In the genomic region with DNA sequence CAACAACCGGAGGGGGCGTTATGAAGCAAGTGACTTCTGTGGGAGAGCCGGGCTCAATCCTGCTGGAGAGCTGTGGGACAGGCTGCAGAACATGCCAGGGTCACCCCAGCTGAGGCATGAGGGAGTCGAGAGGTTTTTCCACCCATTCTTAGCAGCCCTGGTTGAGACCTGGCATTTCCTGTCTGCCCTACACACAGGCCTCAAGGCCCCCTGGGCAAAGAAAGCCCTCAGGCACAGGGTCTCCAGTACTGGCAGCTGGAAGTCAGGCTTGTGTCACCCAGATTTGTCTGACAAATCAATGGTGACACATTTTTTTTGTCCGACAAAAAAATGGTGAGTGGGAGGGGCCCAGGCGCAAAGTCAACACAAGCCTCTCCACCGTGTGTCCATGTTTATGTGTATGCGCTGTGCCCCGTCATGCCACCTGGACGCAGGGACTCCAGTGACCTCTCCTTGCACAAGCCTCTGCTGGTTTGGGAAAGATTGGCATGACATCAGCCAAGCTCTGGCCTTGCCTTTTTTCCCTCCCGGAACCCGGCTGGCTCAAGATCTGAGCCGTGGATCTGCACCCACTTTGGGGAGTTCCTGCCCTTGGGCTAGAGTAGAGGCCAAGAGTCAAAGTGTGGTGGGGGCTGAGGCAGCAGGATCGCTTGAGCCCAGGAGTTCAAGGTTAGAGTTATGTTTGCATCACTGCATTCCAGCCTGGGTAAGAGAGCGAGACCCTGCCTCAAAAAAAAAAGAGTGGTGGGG, we compare ENCODE assay signal across 20 cellular contexts. TPM values are rescaled to one million over a fixed set of nuclear protein-coding genes. Genes with fewer than 3 reads are reported as not detected.
DNase-seq lines count a peak whose midpoint lies in the region; ATAC-seq, FAIRE-seq and TF ChIP-seq lines count a peak whose summit lies in the region.
"Had no signal": no experiment of that assay in that cellular context is flagged by ENCODE, and none has a peak within 500 bp of the region (broad histone marks: within the 10 kb centered on the region; RNA-seq: fewer than 3 reads in every experiment).

No MANE protein-coding gene starts in this region.

- no peaks in the 10 kb centered on the region for H3K9me1 ChIP-seq in K562 (ENCODE audit: control insufficient read depth, insufficient read depth, low read length)

- CTCF ChIA-PET in SK-N-SH (lab: Yijun Ruan, JAX) = interaction anchor here (1.3 kb wide), 1 partner anchor 54 kb away, joined by 3 read pairs; no protein-coding TSS in a partner anchor
- CTCF ChIA-PET in K562 (lab: Yijun Ruan, JAX; ENCODE audit: low intra/inter-chr PET ratio) = no interaction called here

- DNase-seq in SK-N-SH (peak; percentile 28), K562 (ENCODE audit: extremely low read depth in 1 of 4, low spot score in 3 of 4) (no peak), lower lobe of right lung (no peak), thyroid gland (peak; percentile 60 to 65), NCI-H1092 (lab: John Stamatoyannopoulos, UW) (no peak), GM10266 (ENCODE audit: extremely low spot score) (no peak), occipital lobe (lab: John Stamatoyannopoulos, UW) (no peak)
- DNase-seq: activated CD4-positive, alpha-beta T cell treated with anti-CD3 and anti-CD28 coated beads, Interleukin-2, amount 10 ng/mL, durations not matched to agents 7 days and 5 days; activated naive CD8-positive, alpha-beta T cell treated with anti-CD3 and anti-CD28 coated beads for 36 hours; activated T-cell treated with anti-CD3 and anti-CD28 coated beads, Interleukin-2, amount 50 U/mL, for 24 hours; central memory CD4-positive, alpha-beta T cell; Karpas-422; NCI-H1694; PC-3; stimulated activated naive CD8-positive, alpha-beta T cell treated with anti-CD3 and anti-CD28 coated beads, Interleukin-15, amount 100 ng/mL, for 72 hours had no signal

- ATAC-seq in SK-N-SH treated with all-trans-retinoic acid at 6 μM for 48 hours (no peak), K562 (no peak), lower lobe of right lung (peak; percentile 75 to 83)
- ATAC-seq: A549; PC-3; stimulated activated naive CD8-positive, alpha-beta T cell treated with anti-CD3 and anti-CD28 coated beads, Interleukin-15, amount 100 ng/mL, for 72 hours had no signal

- TF ChIP-seq POLR2A in K562 (conservative IDR thresholded peaks at IDR 0.05) (no peak), thyroid gland (IDR thresholded peaks at IDR 0.05) (no peak)

- H3K79me2 ChIP-seq in SK-N-SH (ENCODE audit: insufficient read depth) (no peaks in the 10 kb centered on the region), K562 (ENCODE audit: control insufficient read depth, insufficient read depth, low read length) (no peaks in the 10 kb centered on the region)

- H3K27me3 ChIP-seq in SK-N-SH (ENCODE audit: insufficient read depth) (no peaks in the 10 kb centered on the region), K562 (ENCODE audit: control insufficient read depth in 2 of 2, insufficient read depth in 2 of 2, low read length in 2 of 2) (no peaks in the 10 kb centered on the region), lower lobe of right lung (ENCODE audit: low read depth) (no peaks in the 10 kb centered on the region), thyroid gland (no peaks in the 10 kb centered on the region)
- H3K27me3 ChIP-seq: vagina had no signal

- H3K4me1 ChIP-seq in SK-N-SH (ENCODE audit: control insufficient read depth in 1 of 2, insufficient read depth in 2 of 2, low read depth in 1 of 2, low read length in 1 of 2) = peaks cover 0 to 14% of the 10 kb centered on the region in 2 experiments; a peak in 1 of 4 replicates
- H3K4me1 ChIP-seq in K562 (replicated peaks in 1 of 2; ENCODE audit: control insufficient read depth in 2 of 2, insufficient read depth in 2 of 2, low read length in 2 of 2) = peaks cover 7 to 28% of the 10 kb centered on the region in 2 experiments; a peak in 4 of 5 replicates
- H3K4me1 ChIP-seq in lower lobe of right lung = peaks cover 12% of the 10 kb centered on the region
- H3K4me1 ChIP-seq in thyroid gland = peaks cover 8 to 9% of the 10 kb centered on the region in 2 donors
- H3K4me1 ChIP-seq: prostate gland had no signal

- H3K9me3 ChIP-seq in SK-N-SH (no peaks in the 10 kb centered on the region), K562 (replicated peaks; ENCODE audit: control insufficient read depth, insufficient read depth, low read depth, low read length) (no peaks in the 10 kb centered on the region), lower lobe of right lung (no peaks in the 10 kb centered on the region), thyroid gland (no peaks in the 10 kb centered on the region)
- H3K9me3 ChIP-seq: A549, prostate gland, vagina had no signal

- 73% methylated on average over 15 of the region's 15 CpGs for WGBS in SK-N-SH (ENCODE audit: low lambda C conversion rate)
- WGBS in K562 (ENCODE audit: insufficient coverage, low coverage, missing lambda C conversion rate) = 42% methylated on average over 9 of the region's 15 CpGs
- WGBS in thyroid gland, 2 donors = 52 to 53% methylated on average over 12 to 15 of the region's 15 CpGs

- H3K9me2 ChIP-seq in SK-N-SH = no peaks in the 10 kb centered on the region

- in situ Hi-C loops in K562 (cut with MboI) = no loop called here

- H3K9ac ChIP-seq in SK-N-SH = no peak overlapping the region
- H3K9ac ChIP-seq in K562 (ENCODE audit: insufficient read depth in 1 of 2, low read depth in 2 of 2, low read length in 2 of 2) = peak overlapping the region in 1 of 2 experiments; percentile 74; a peak in 1 of 4 replicates

- H4K20me1 ChIP-seq in SK-N-SH (ENCODE audit: insufficient read depth) (no peaks in the 10 kb centered on the region), K562 (replicated peaks; ENCODE audit: control insufficient read depth, insufficient read depth, low read length) (no peaks in the 10 kb centered on the region)

- BruUV-seq in K562 (replicated peaks; lab: Mats Ljungman, UMichigan) = no TSS peak

- H3K4me3 ChIP-seq in SK-N-SH (ENCODE audit: low read depth in 2 of 2, low read length in 1 of 2) (no peak overlapping the region), K562 (no peak overlapping the region), lower lobe of right lung (no peak overlapping the region), thyroid gland (replicated peaks in 1 of 3) (no peak overlapping the region)
- H3K4me3 ChIP-seq: A549, prostate gland, vagina had no signal

- H3K36me3 ChIP-seq in SK-N-SH (replicated peaks in 1 of 2; ENCODE audit: control insufficient read depth in 1 of 2, insufficient read depth in 2 of 2, low read length in 1 of 2) = no peaks in the 10 kb centered on the region
- no peaks in the 10 kb centered on the region for H3K36me3 ChIP-seq in K562 (ENCODE audit: control insufficient read depth, insufficient read depth, low read length)
- H3K36me3 ChIP-seq in lower lobe of right lung = no peaks in the 10 kb centered on the region
- no peaks in the 10 kb centered on the region for H3K36me3 ChIP-seq in thyroid gland
- H3K36me3 ChIP-seq: prostate gland, vagina had no signal

- intact Hi-C loops in K562 (cut with micrococcal nuclease) (no loop called here), lower lobe of right lung (cut with DNase I) (no loop called here), thyroid gland (cut with DNase I) (no loop called here)

- TF ChIP-seq CTCF in SK-N-SH (IDR thresholded peaks at IDR 0.05) (no peak), K562 (IDR thresholded peaks at IDR 0.05 in 2 of 3, conservative IDR thresholded peaks at IDR 0.05 in 1 of 3; ENCODE audit: insufficient read depth in 2 of 3, low read depth in 1 of 3, low read length in 3 of 3) (no peak), lower lobe of right lung (IDR thresholded peaks at IDR 0.05) (no peak), thyroid gland (IDR thresholded peaks at IDR 0.05) (no peak), GM10266 (IDR thresholded peaks at IDR 0.05; ENCODE audit: control insufficient read depth, insufficient read depth, low read depth, missing control alignments) (no peak)

- POLR2A ChIA-PET in SK-N-SH (lab: Yijun Ruan, JAX) (no interaction called here), K562 (lab: Yijun Ruan, JAX) (interaction anchor here (0.6 to 1.2 kb wide), 3 partner anchors 15 to 84 kb away, joined by 3 read pairs; no protein-coding TSS in a partner anchor)

- TF ChIP-seq EP300 in SK-N-SH (IDR thresholded peaks at IDR 0.05; ENCODE audit: borderline replicate concordance in 1 of 2, low read depth in 1 of 2, low read length in 1 of 2) (no peak), K562 (IDR thresholded peaks at IDR 0.05; ENCODE audit: low read length) (no peak)

- H3K4me2 ChIP-seq in SK-N-SH (no peak overlapping the region), K562 (ENCODE audit: insufficient read depth, low read length) (no peak overlapping the region)
- H3K4me2 ChIP-seq: A549 had no signal

- H3F3A ChIP-seq in SK-N-SH (replicated peaks; ENCODE audit: insufficient read depth) = no peaks in the 10 kb centered on the region

- no peak for FAIRE-seq in K562 (lab: Jason Lieb, UNC)
- FAIRE-seq: A549 had no signal

- no peak overlapping the region for H3K27ac ChIP-seq in SK-N-SH (ENCODE audit: low read depth in 2 of 2, low read length in 1 of 2)
- H3K27ac ChIP-seq in K562 (ENCODE audit: extremely low read depth, low read depth, low read length) = no peak overlapping the region
- H3K27ac ChIP-seq in lower lobe of right lung = peak overlapping the region; percentile 27
- H3K27ac ChIP-seq in thyroid gland = peak overlapping the region in 1 of 3 donors; percentile 26
- H3K27ac ChIP-seq: A549, prostate gland, vagina had no signal

- no peak for TF ChIP-seq RAD21 in SK-N-SH (IDR thresholded peaks at IDR 0.05; ENCODE audit: low read length)
- TF ChIP-seq RAD21 in K562 (CRISPR knock-in tag; conservative IDR thresholded peaks at IDR 0.05 in 1 of 2, IDR thresholded peaks at IDR 0.05 in 1 of 2) = no peak

- H2AFZ ChIP-seq in SK-N-SH (ENCODE audit: low read depth) = no peak overlapping the region
- 0 out of 2 replicates have a peak overlapping the region, but pooled peaks have one; percentile 14 for H2AFZ ChIP-seq in K562 (ENCODE audit: low read depth, low read length)

RNA-seq across cellular contexts. Expression of a gene that starts 20.8 kb away (rescaled TPM):
- polyA plus RNA-seq in SK-N-SH (2012; rRNA removed) (42.4 and 47.9 TPM in 2 replicates), K562 (2011; rRNA removed) (30.4 and 34.4 TPM in 2 replicates), K562 (2014; fragmentation: Illumina TruSeq; extraction: Trizol) (39.2 and 41.6 TPM in 2 replicates), K562 (2014; fragmentation: Nextera tagmentation; extraction: Ambion mirVana) (10 to 100 TPM; 37.8 to 49.5 TPM), K562 (2014; rRNA removed) (21.4 and 24.4 TPM in 2 replicates)
- polyA plus RNA-seq in SK-N-SH (2012; cell fraction: cytosol; rRNA removed) = 25.8 and 35.6 TPM in 2 replicates
- polyA plus RNA-seq in SK-N-SH (2012; cell fraction: nucleus; rRNA removed) = 43.9 and 67.3 TPM in 2 replicates
- total RNA-seq in K562 (2011; cell fraction: chromatin; rRNA removed; ENCODE audit: low replicate concordance) = 14.5 and 27.2 TPM in 2 replicates
- 14.3 and 26.5 TPM in 2 replicates for total RNA-seq in K562 (2011; cell fraction: nucleolus; rRNA removed)
- total RNA-seq in K562 (2011; cell fraction: nucleoplasm; rRNA removed) = 13.9 and 14.0 TPM in 2 replicates
- total RNA-seq in K562 (2014; rRNA removed) (21.8 and 27.3 TPM in 2 replicates), K562 (2014; rRNA removed; fragmentation: Illumina TruSeq; extraction: Trizol) (22.7 and 23.8 TPM in 2 replicates), K562 (2015; rRNA removed; fragmentation: Illumina TruSeq; extraction: Trizol) (34.5 and 36.8 TPM in 2 replicates), K562 (2021) (24.3 and 27.6 TPM in 2 replicates), lower lobe of right lung (103 TPM), thyroid gland (10 to 100 TPM; 27.7 to 51.9 (median 45.9) TPM), occipital lobe (36.2 TPM)
- 35.6 and 59.5 TPM in 2 replicates for polyA plus RNA-seq in K562 (2011; cell fraction: cytosol; rRNA removed)
- 26.6 and 46.7 TPM in 2 replicates for polyA plus RNA-seq in K562 (2011; cell fraction: nucleus; rRNA removed)
- 28.0 and 35.8 TPM in 2 replicates for polyA plus RNA-seq in K562 (2012)
- 21.4 and 27.1 TPM in 2 replicates for polyA minus RNA-seq in K562 (2011; rRNA and poly(A)+ RNA removed)
- polyA minus RNA-seq in K562 (2011; cell fraction: cytosol; rRNA and poly(A)+ RNA removed) = 20.3 and 25.5 TPM in 2 replicates
- polyA minus RNA-seq in K562 (2011; cell fraction: nucleus; rRNA and poly(A)+ RNA removed) = 9.0 and 9.6 TPM in 2 replicates

RNA-seq across cellular contexts. Expression of a gene that starts 22.9 kb away (rescaled TPM):
- 9.6 and 11.7 TPM in 2 replicates for polyA plus RNA-seq in SK-N-SH (2012; rRNA removed)
- 5.8 and 9.1 TPM in 2 replicates for polyA plus RNA-seq in SK-N-SH (2012; cell fraction: cytosol; rRNA removed)
- polyA plus RNA-seq in SK-N-SH (2012; cell fraction: nucleus; rRNA removed) = 7.7 and 9.6 TPM in 2 replicates
- total RNA-seq in K562 (2011; cell fraction: chromatin; rRNA removed; ENCODE audit: low replicate concordance) = 17.1 and 37.8 TPM in 2 replicates
- total RNA-seq in K562 (2011; cell fraction: nucleolus; rRNA removed) = 20.3 and 28.8 TPM in 2 replicates
- total RNA-seq in K562 (2011; cell fraction: nucleoplasm; rRNA removed) = 15.6 and 16.6 TPM in 2 replicates
- 16.0 and 19.6 TPM in 2 replicates for total RNA-seq in K562 (2014; rRNA removed)
- 7.5 and 8.5 TPM in 2 replicates for total RNA-seq in K562 (2014; rRNA removed; fragmentation: Illumina TruSeq; extraction: Trizol)
- 9.5 and 11.3 TPM in 2 replicates for total RNA-seq in K562 (2015; rRNA removed; fragmentation: Illumina TruSeq; extraction: Trizol)
- 15.9 and 17.4 TPM in 2 replicates for total RNA-seq in K562 (2021)
- polyA plus RNA-seq in K562 (2011; rRNA removed) = 15.2 and 16.6 TPM in 2 replicates
- polyA plus RNA-seq in K562 (2011; cell fraction: cytosol; rRNA removed) = 17.6 and 22.5 TPM in 2 replicates
- 16.6 and 21.0 TPM in 2 replicates for polyA plus RNA-seq in K562 (2011; cell fraction: nucleus; rRNA removed)
- polyA plus RNA-seq in K562 (2012) = 15.6 and 25.7 TPM in 2 replicates
- 17.5 and 19.6 TPM in 2 replicates for polyA plus RNA-seq in K562 (2014; fragmentation: Illumina TruSeq; extraction: Trizol)
- 1 to 10 TPM; 7.2 to 9.4 TPM for polyA plus RNA-seq in K562 (2014; fragmentation: Nextera tagmentation; extraction: Ambion mirVana)
- 12.1 and 17.3 TPM in 2 replicates for polyA plus RNA-seq in K562 (2014; rRNA removed)
- 10.6 and 17.7 TPM in 2 replicates for polyA minus RNA-seq in K562 (2011; rRNA and poly(A)+ RNA removed)
- polyA minus RNA-seq in K562 (2011; cell fraction: cytosol; rRNA and poly(A)+ RNA removed) = 8.0 and 12.1 TPM in 2 replicates
- polyA minus RNA-seq in K562 (2011; cell fraction: nucleus; rRNA and poly(A)+ RNA removed) = 12.7 and 14.3 TPM in 2 replicates
- 2.7 TPM for total RNA-seq in lower lobe of right lung
- 1 to 10 TPM in 2 of 4 donors, under 1 TPM in 2; 0.40 to 2.8 (median 1.5) TPM for total RNA-seq in thyroid gland
- 3.1 TPM for total RNA-seq in occipital lobe

RNA-seq across cellular contexts. Expression of a gene that starts 48.3 kb away (rescaled TPM):
- polyA plus RNA-seq in SK-N-SH (2012; rRNA removed) = 0.12 TPM in 1 of 2 replicates, not detected in the other
- polyA plus RNA-seq in SK-N-SH (2012; cell fraction: cytosol; rRNA removed) = not detected in 2 replicates
- polyA plus RNA-seq in SK-N-SH (2012; cell fraction: nucleus; rRNA removed) = 0.31 and 0.38 TPM in 2 replicates
- not detected in 2 replicates for total RNA-seq in K562 (2011; cell fraction: chromatin; rRNA removed; ENCODE audit: low replicate concordance)
- 0.13 TPM in 1 of 2 replicates, not detected in the other for total RNA-seq in K562 (2011; cell fraction: nucleolus; rRNA removed)
- total RNA-seq in K562 (2011; cell fraction: nucleoplasm; rRNA removed) = 0.15 TPM in 1 of 2 replicates, not detected in the other
- not detected in 2 replicates for total RNA-seq in K562 (2014; rRNA removed)
- not detected in 2 replicates for total RNA-seq in K562 (2014; rRNA removed; fragmentation: Illumina TruSeq; extraction: Trizol)
- total RNA-seq in K562 (2015; rRNA removed; fragmentation: Illumina TruSeq; extraction: Trizol) = not detected in 2 replicates
- total RNA-seq in K562 (2021) = not detected in 2 replicates
- not detected in 2 replicates for polyA plus RNA-seq in K562 (2011; rRNA removed)
- polyA plus RNA-seq in K562 (2011; cell fraction: cytosol; rRNA removed) = not detected in 2 replicates
- 0.10 TPM in 1 of 2 replicates, not detected in the other for polyA plus RNA-seq in K562 (2011; cell fraction: nucleus; rRNA removed)
- polyA plus RNA-seq in K562 (2012) = 0.01 and 0.21 TPM in 2 replicates
- not detected in 2 replicates for polyA plus RNA-seq in K562 (2014; fragmentation: Illumina TruSeq; extraction: Trizol)
- not detected for polyA plus RNA-seq in K562 (2014; fragmentation: Nextera tagmentation; extraction: Ambion mirVana)
- polyA plus RNA-seq in K562 (2014; rRNA removed) = not detected in 2 replicates
- polyA minus RNA-seq in K562 (2011; rRNA and poly(A)+ RNA removed) = not detected in 2 replicates
- not detected in 2 replicates for polyA minus RNA-seq in K562 (2011; cell fraction: cytosol; rRNA and poly(A)+ RNA removed)
- polyA minus RNA-seq in K562 (2011; cell fraction: nucleus; rRNA and poly(A)+ RNA removed) = not detected in 2 replicates
- total RNA-seq in lower lobe of right lung = 1.0 TPM
- under 1 TPM in 1 of 4 donors, not detected in 3; 0.40 TPM for total RNA-seq in thyroid gland
- under 0.01 TPM for total RNA-seq in occipital lobe
- total RNA-seq: NCI-H460, PC-3, vagina had no signal

Comparison
In these comparisons a context has a peak if more than half of its experiments do, and no peak if none do; other contexts are left out.
1. DNase-seq: peak in SK-N-SH (single experiment) and thyroid gland (2 of 2); none in K562 (0 of 4), lower lobe of right lung (single experiment), NCI-H1092 (single experiment), GM10266 (single experiment) and occipital lobe (single experiment).
2. ATAC-seq: peak in lower lobe of right lung (2 of 2); none in SK-N-SH treated with all-trans-retinoic acid at 6 μM for 48 hours (single experiment) and K562 (single experiment).